1 cellular context compared by ENCODE assay signal in genomic region chr3:126982522-126983175, GRCh38.
TF ChIP-seq lines count a peak whose summit lies in the region.

PLXNA1 (plus strand) TSS chr3:126983115; CDS start chr3:126988594, 5,479 bp downstream.

TF ChIP-seq in HepG2, 621 proteins besides CTCF, POLR2A, EP300 and RAD21 (continued from another document):
- TF ChIP-seq ZBED4 (CRISPR knock-in tag; IDR thresholded peaks at IDR 0.05; ENCODE audit: borderline replicate concordance) (no peak), SSRP1 (CRISPR knock-in tag; IDR thresholded peaks at IDR 0.05) (no peak), ZNF382 (CRISPR knock-in tag; IDR thresholded peaks at IDR 0.05; ENCODE audit: borderline replicate concordance) (no peak), ZNF33A (CRISPR knock-in tag; IDR thresholded peaks at IDR 0.05; ENCODE audit: borderline replicate concordance) (no peak), ZNF746 (CRISPR knock-in tag; IDR thresholded peaks at IDR 0.05) (peak; percentile 54; the same call in 1 of the 2 replicates), ZNF549 (CRISPR knock-in tag; IDR thresholded peaks at IDR 0.05) (no peak), SOX6 (IDR thresholded peaks at IDR 0.05) (no peak), SOX6 (CRISPR knock-in tag; IDR thresholded peaks at IDR 0.05) (peak; percentile 62; the same call in 1 of the 2 replicates), HMG20B (CRISPR knock-in tag; conservative IDR thresholded peaks at IDR 0.05) (no peak), SMARCE1 (IDR thresholded peaks at IDR 0.05; ENCODE audit: borderline replicate concordance) (no peak), NR2C2 (CRISPR knock-in tag; IDR thresholded peaks at IDR 0.05; ENCODE audit: borderline replicate concordance) (no peak), ZFP36L1 (CRISPR knock-in tag; IDR thresholded peaks at IDR 0.05) (no peak), ZBTB42 (CRISPR knock-in tag; IDR thresholded peaks at IDR 0.05) (no peak), MLLT10 (CRISPR knock-in tag; IDR thresholded peaks at IDR 0.05) (no peak), SMAD1 (CRISPR knock-in tag; IDR thresholded peaks at IDR 0.05; ENCODE audit: borderline replicate concordance, low read depth) (no peak), PRMT3 (CRISPR knock-in tag; IDR thresholded peaks at IDR 0.05; ENCODE audit: borderline replicate concordance, low read depth) (no peak), ZFP62 (CRISPR knock-in tag; IDR thresholded peaks at IDR 0.05) (no peak), FOXA1 (IDR thresholded peaks at IDR 0.05) (no peak), FOXA1 (CRISPR knock-in tag; IDR thresholded peaks at IDR 0.05) (no peak), NFKBIZ (CRISPR knock-in tag; IDR thresholded peaks at IDR 0.05) (no peak), ZNF225 (CRISPR knock-in tag; IDR thresholded peaks at IDR 0.05) (no peak; the same call in 1 of the 2 replicates), ZMYM4 (CRISPR knock-in tag; IDR thresholded peaks at IDR 0.05) (peak; percentile 69), ZNF329 (CRISPR knock-in tag; IDR thresholded peaks at IDR 0.05; ENCODE audit: low read depth) (no peak), ZNF770 (CRISPR knock-in tag; IDR thresholded peaks at IDR 0.05) (no peak), DPF2 (CRISPR knock-in tag; IDR thresholded peaks at IDR 0.05; ENCODE audit: borderline replicate concordance, low read depth) (no peak), ZNF17 (CRISPR knock-in tag; IDR thresholded peaks at IDR 0.05) (no peak), MEIS2 (CRISPR knock-in tag; IDR thresholded peaks at IDR 0.05) (no peak; the same call in 1 of the 2 replicates), PHF21A (CRISPR knock-in tag; IDR thresholded peaks at IDR 0.05) (no peak), SNAPC5 (CRISPR knock-in tag; IDR thresholded peaks at IDR 0.05; ENCODE audit: borderline replicate concordance) (no peak), KDM2A (CRISPR knock-in tag; IDR thresholded peaks at IDR 0.05; ENCODE audit: borderline replicate concordance, low read depth) (peak; percentile 91), ERF (CRISPR knock-in tag; IDR thresholded peaks at IDR 0.05) (0 out of 2 replicates have a peak, but pooled peaks have one; percentile 36), ZSCAN9 (CRISPR knock-in tag; IDR thresholded peaks at IDR 0.05; ENCODE audit: borderline replicate concordance) (0 out of 2 replicates have a peak, but pooled peaks have one; percentile 25), ATF7 (IDR thresholded peaks at IDR 0.05) (no peak), ATF7 (CRISPR knock-in tag; IDR thresholded peaks at IDR 0.05) (peak; percentile 50; the same call in 1 of the 2 replicates), ZNF564 (CRISPR knock-in tag; IDR thresholded peaks at IDR 0.05) (peak; percentile 62; the same call in 1 of the 2 replicates), CEBPZ (IDR thresholded peaks at IDR 0.05; ENCODE audit: low read length) (no peak), CBX1 (IDR thresholded peaks at IDR 0.05; ENCODE audit: low read depth) (peak; percentile 50), AKAP8 (CRISPR knock-in tag; IDR thresholded peaks at IDR 0.05) (peak; percentile 62; the same call in 1 of the 2 replicates), ZNF780A (CRISPR knock-in tag; IDR thresholded peaks at IDR 0.05) (no peak), DBP (CRISPR knock-in tag; IDR thresholded peaks at IDR 0.05; ENCODE audit: not compliant biosample characterization) (no peak), ZNF24 (IDR thresholded peaks at IDR 0.05) (0 out of 2 replicates have a peak, but pooled peaks have one; percentile 24), MAFF (IDR thresholded peaks at IDR 0.05; ENCODE audit: low read depth, low read length) (no peak), FIP1L1 (IDR thresholded peaks at IDR 0.05; ENCODE audit: borderline replicate concordance, insufficient read depth, low read depth, low read length) (no peak), IRF1 (CRISPR knock-in tag; IDR thresholded peaks at IDR 0.05; ENCODE audit: low read depth) (peak; percentile 49; the same call in 1 of the 2 replicates), ZSCAN5A (CRISPR knock-in tag; IDR thresholded peaks at IDR 0.05; ENCODE audit: borderline replicate concordance) (no peak), ZNF121 (CRISPR knock-in tag; IDR thresholded peaks at IDR 0.05) (no peak), ZNF414 (CRISPR knock-in tag; IDR thresholded peaks at IDR 0.05) (no peak), MEIS1 (CRISPR knock-in tag; IDR thresholded peaks at IDR 0.05; ENCODE audit: borderline replicate concordance) (peak; percentile 80), ZNF556 (CRISPR knock-in tag; IDR thresholded peaks at IDR 0.05; ENCODE audit: borderline replicate concordance) (peak; percentile 78; the same call in 1 of the 2 replicates), POLR2AphosphoS2 (IDR thresholded peaks at IDR 0.05; ENCODE audit: low read depth, low read length) (no peak), ZNF567 (CRISPR knock-in tag; IDR thresholded peaks at IDR 0.05; ENCODE audit: borderline replicate concordance) (no peak), MIXL1 (CRISPR knock-in tag; IDR thresholded peaks at IDR 0.05) (no peak), CREB3 (CRISPR knock-in tag; IDR thresholded peaks at IDR 0.05) (no peak)
TF ChIP-seq in HepG2: peak in this region for 203.
